ENCODE assay signal across 1 cellular context in the genomic region with DNA sequence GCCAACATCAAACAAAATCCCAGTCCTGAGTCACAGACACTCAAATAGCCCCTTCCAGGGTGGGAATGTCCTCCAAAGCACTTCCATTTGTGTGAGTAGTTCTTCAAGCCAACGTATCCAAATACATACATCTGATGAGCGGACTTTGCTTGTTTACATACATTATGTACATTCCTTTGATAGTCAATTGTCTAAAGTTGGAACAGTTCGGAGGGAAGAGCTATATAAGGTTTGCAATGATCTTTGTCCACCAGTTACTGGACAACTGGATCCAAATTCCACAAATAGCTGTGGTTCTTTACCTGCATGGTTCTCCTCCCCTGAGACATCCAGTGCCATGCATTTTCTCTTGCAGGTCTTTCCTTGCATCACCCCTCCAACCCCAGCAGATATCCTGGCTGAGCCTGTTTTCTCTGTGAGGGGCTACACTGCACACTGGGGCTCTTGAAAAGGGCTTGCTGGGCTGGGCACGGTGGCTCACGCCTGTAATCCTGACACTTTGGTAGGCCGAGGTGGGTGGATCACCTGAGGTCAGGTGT.
TF ChIP-seq lines count a peak whose summit lies in the region.

No MANE protein-coding gene starts in this region.

TF ChIP-seq in GM23338, 12 proteins besides CTCF, POLR2A, EP300 and RAD21 (continued from another document):
- no peak for TF ChIP-seq ZNF331 (CRISPR knock-in tag; IDR thresholded peaks at IDR 0.05; ENCODE audit: low read depth)
TF ChIP-seq in GM23338: peak in this region for 0.
